Comparison of ENCODE assay signal across 1 cellular context in genomic region chr7:101216001-101216859, GRCh38.
A peak's percentile ranks its signal among the peaks of the same experiment; 100 is the strongest.
TF ChIP-seq lines count a peak whose summit lies in the region.

No MANE protein-coding gene starts in this region.

TF ChIP-seq in H1, 55 proteins besides CTCF, POLR2A, EP300 and RAD21:
- TF ChIP-seq HDAC2 (IDR thresholded peaks at IDR 0.05; ENCODE audit: borderline replicate concordance in 1 of 2, low read depth in 2 of 2, low read length in 2 of 2) (0 out of 4 replicates have a peak, but pooled peaks of 1 of the 2 experiments have one; percentile 3), GTF2F1 (IDR thresholded peaks at IDR 0.05; ENCODE audit: borderline replicate concordance, low read depth, low read length) (no peak), CBX5 (IDR thresholded peaks at IDR 0.05; ENCODE audit: low read depth, low read length) (no peak), EGR1 (IDR thresholded peaks at IDR 0.05; ENCODE audit: borderline replicate concordance, low read depth, low read length) (no peak), CHD1 (IDR thresholded peaks at IDR 0.05; ENCODE audit: low read depth, low read length) (no peak), ATF2 (IDR thresholded peaks at IDR 0.05; ENCODE audit: low read length) (no peak), BCL11A (IDR thresholded peaks at IDR 0.05; ENCODE audit: low read depth in 2 of 2, low read length in 2 of 2) (no peak), NANOG (IDR thresholded peaks at IDR 0.05; ENCODE audit: insufficient read depth, low read depth, low read length, poor library complexity, severe bottlenecking) (no peak), E2F6 (IDR thresholded peaks at IDR 0.05) (peak; percentile 94), HDAC6 (IDR thresholded peaks at IDR 0.05; ENCODE audit: low read depth, low read length) (no peak), MAX (IDR thresholded peaks at IDR 0.05) (peak; percentile 81; the same call in 1 of the 2 replicates), KDM1A (IDR thresholded peaks at IDR 0.05; ENCODE audit: borderline replicate concordance, low read length) (no peak), PHF8 (conservative IDR thresholded peaks at IDR 0.05; ENCODE audit: low read depth, low read length) (no peak), CHD2 (IDR thresholded peaks at IDR 0.05; ENCODE audit: low read length) (no peak)
